ENCODE assay signal across 24 cellular contexts in the genomic region with DNA sequence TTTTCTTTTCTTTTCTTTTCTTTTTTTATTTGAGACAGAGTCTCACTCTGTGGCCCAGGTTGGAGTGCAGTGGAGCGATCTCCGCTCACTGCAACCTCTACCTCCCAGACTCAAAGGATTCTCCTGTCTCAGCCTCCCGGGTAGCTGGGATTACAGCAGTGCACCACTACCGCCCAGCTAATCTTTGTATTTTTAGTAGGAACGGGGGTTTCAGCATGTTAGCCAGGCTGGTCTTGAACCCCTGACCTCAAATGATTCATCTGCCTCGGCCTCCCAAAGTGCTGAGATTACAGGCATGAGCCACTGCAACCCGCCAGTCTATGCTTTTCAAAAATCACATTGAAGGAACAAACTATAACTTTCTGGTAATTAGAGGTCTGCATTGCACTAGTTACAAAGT. TPM values are rescaled to one million over a fixed set of nuclear protein-coding genes. Genes with fewer than 3 reads are reported as not detected.
A peak's percentile ranks its signal among the peaks of the same experiment; 100 is the strongest.
DNase-seq lines count a peak whose midpoint lies in the region; ATAC-seq and TF ChIP-seq lines count a peak whose summit lies in the region.
"Had no signal": no experiment of that assay in that cellular context is flagged by ENCODE, and none has a peak within 500 bp of the region (broad histone marks: within the 10 kb centered on the region; RNA-seq: fewer than 3 reads in every experiment).

No MANE protein-coding gene starts in this region.

- POLR2A ChIA-PET in SK-N-SH (lab: Yijun Ruan, JAX), result no interaction called here

- peaks cover 10 to 11% of the 10 kb centered on the region in 2 experiments for H3K4me1 ChIP-seq in SK-N-SH (ENCODE audit: control insufficient read depth in 1 of 2, insufficient read depth in 2 of 2, low read depth in 1 of 2, low read length in 1 of 2)
- peaks cover 9% of the 10 kb centered on the region for H3K4me1 ChIP-seq in hepatocyte (ENCODE audit: insufficient read depth)
- peaks cover 10% of the 10 kb centered on the region for H3K4me1 ChIP-seq in psoas muscle

- no peak for TF ChIP-seq RAD21 in SK-N-SH (IDR thresholded peaks at IDR 0.05; ENCODE audit: low read length)

- no peak overlapping the region for H3K4me3 ChIP-seq in SK-N-SH (ENCODE audit: low read depth in 2 of 2, low read length in 1 of 2)
- H3K4me3 ChIP-seq in hepatocyte, result no peak overlapping the region
- no peak overlapping the region for H3K4me3 ChIP-seq in psoas muscle
- H3K4me3 ChIP-seq: SJSA1 had no signal

- peaks cover 19% of the 10 kb centered on the region for H4K20me1 ChIP-seq in SK-N-SH (ENCODE audit: insufficient read depth)
- H4K20me1 ChIP-seq in hepatocyte (ENCODE audit: insufficient read depth, poor library complexity, severe bottlenecking), result peaks cover 10% of the 10 kb centered on the region

- no peaks in the 10 kb centered on the region for H3K36me3 Mint-ChIP-seq in type B pancreatic cell
- H3K36me3 Mint-ChIP-seq: CD4-positive, CD25-positive, alpha-beta regulatory T cell had no signal

- no peak for ATAC-seq in SK-N-SH treated with all-trans-retinoic acid at 6 μM for 48 hours
- no peak for ATAC-seq in psoas muscle
- no peak for ATAC-seq in HG03025 (IDR thresholded peaks at IDR 0.05; ENCODE audit: low FRiP score, unreplicated experiment)
- ATAC-seq: activated CD4-positive, alpha-beta T cell treated with anti-CD3 and anti-CD28 coated beads for 36 hours; effector memory CD8-positive, alpha-beta T cell had no signal

- H3K27me3 ChIP-seq in SK-N-SH (ENCODE audit: insufficient read depth), result no peaks in the 10 kb centered on the region
- no peaks in the 10 kb centered on the region for H3K27me3 ChIP-seq in hepatocyte
- no peaks in the 10 kb centered on the region for H3K27me3 ChIP-seq in psoas muscle (ENCODE audit: insufficient read depth in 3 of 3, low read length in 2 of 3)
- H3K27me3 ChIP-seq: SJSA1 had no signal

- H3K4me2 ChIP-seq in SK-N-SH (peak overlapping the region; percentile 81; the same call in 1 of the 2 replicates), hepatocyte (peak overlapping the region; percentile 83)

- no peak overlapping the region for H3K9ac ChIP-seq in SK-N-SH

- WGBS in SK-N-SH (ENCODE audit: low lambda C conversion rate), result 96% methylated on average over 7 of the region's 7 CpGs
- 95% methylated on average over 7 of the region's 7 CpGs for WGBS in hepatocyte (ENCODE audit: low lambda C conversion rate, missing lambda C conversion rate)
- 95 to 96% (median 95%) methylated on average over 7 of the region's 7 CpGs for WGBS in psoas muscle, 3 donors

- H3F3A ChIP-seq in SK-N-SH (replicated peaks; ENCODE audit: insufficient read depth), result peaks cover 7% of the 10 kb centered on the region

- H3K9me2 ChIP-seq in SK-N-SH (no peaks in the 10 kb centered on the region), hepatocyte (replicated peaks; ENCODE audit: insufficient read depth) (no peaks in the 10 kb centered on the region)

- no peak for TF ChIP-seq EP300 in SK-N-SH (IDR thresholded peaks at IDR 0.05; ENCODE audit: borderline replicate concordance in 1 of 2, low read depth in 1 of 2, low read length in 1 of 2)

- TF ChIP-seq CTCF in SK-N-SH (IDR thresholded peaks at IDR 0.05) (no peak), hepatocyte (IDR thresholded peaks at IDR 0.05; ENCODE audit: poor library complexity) (no peak), type B pancreatic cell (conservative IDR thresholded peaks at IDR 0.05) (no peak), psoas muscle (IDR thresholded peaks at IDR 0.05) (no peak)

- H3K79me2 ChIP-seq in SK-N-SH (ENCODE audit: insufficient read depth) (peaks cover 62% of the 10 kb centered on the region), hepatocyte (peaks cover 65% of the 10 kb centered on the region)

- H3K27me3 Mint-ChIP-seq in type B pancreatic cell, result no peaks in the 10 kb centered on the region

- H3K36me3 ChIP-seq in SK-N-SH (replicated peaks in 1 of 2; ENCODE audit: control insufficient read depth in 1 of 2, insufficient read depth in 2 of 2, low read length in 1 of 2) (no peaks in the 10 kb centered on the region), hepatocyte (replicated peaks; ENCODE audit: insufficient read depth, low read depth) (no peaks in the 10 kb centered on the region), psoas muscle (ENCODE audit: insufficient read depth in 1 of 2, low read depth in 1 of 2) (no peaks in the 10 kb centered on the region)

- no peak for DNase-seq in SK-N-SH
- DNase-seq in OCI-M1 (lab: John Stamatoyannopoulos, UW), result peak; percentile 61
- DNase-seq in hepatocyte (ENCODE audit: low spot score), result no peak
- DNase-seq in type B pancreatic cell (ENCODE audit: extremely low spot score, unreplicated experiment), result no peak
- no peak for DNase-seq in superior temporal gyrus (ENCODE audit: extremely low spot score)
- no peak for DNase-seq in psoas muscle
- DNase-seq: activated CD8-positive, alpha-beta memory T cell treated with anti-CD3 and anti-CD28 coated beads, Interleukin-2, amount 50 U/mL, for 4 hours; activated gamma-delta T cell treated with Interleukin-2 at 50 U/mL for 16 hours; amniotic stem cell; CD4-positive, CD25-positive, alpha-beta regulatory T cell; cerebellar nuclear complex; DMS79; effector memory CD8-positive, alpha-beta T cell; kidney; midbrain; NCI-H187; stimulated activated CD4-positive, alpha-beta T cell treated with anti-CD3 and anti-CD28 coated beads, Interleukin-4, amount 100 ng/mL, for 4 hours; stimulated activated CD8-positive, alpha-beta memory T cell treated with anti-CD3 and anti-CD28 coated beads, Interleukin-4, amount 100 ng/mL, for 48 hours; T-helper 9 cell had no signal

- H3K9me3 ChIP-seq in SK-N-SH, result peaks cover 11% of the 10 kb centered on the region; the same call in 1 of the 2 replicates
- no peaks in the 10 kb centered on the region for H3K9me3 ChIP-seq in hepatocyte (ENCODE audit: low read depth)
- no peaks in the 10 kb centered on the region for H3K9me3 ChIP-seq in psoas muscle
- H3K9me3 ChIP-seq: SJSA1 had no signal

- H3K9me3 Mint-ChIP-seq in type B pancreatic cell, result no peaks in the 10 kb centered on the region
- H3K9me3 Mint-ChIP-seq: CD4-positive, CD25-positive, alpha-beta regulatory T cell; effector memory CD8-positive, alpha-beta T cell had no signal

- H3K27ac ChIP-seq in SK-N-SH (ENCODE audit: low read depth in 2 of 2, low read length in 1 of 2), result no peak overlapping the region
- H3K27ac ChIP-seq in hepatocyte, result no peak overlapping the region
- no peak overlapping the region for H3K27ac ChIP-seq in psoas muscle
- H3K27ac ChIP-seq: 22Rv1, SJSA1 had no signal

- CTCF ChIA-PET in SK-N-SH (lab: Yijun Ruan, JAX), result interaction anchor here (0.6 to 2.5 kb wide), 4 partner anchors 14 to 185 kb away, joined by 3 to 10 read pairs (median 4); no protein-coding TSS in a partner anchor

- peaks cover 29% of the 10 kb centered on the region for H3K4me1 Mint-ChIP-seq in type B pancreatic cell (ENCODE audit: unreplicated experiment)

- no peak overlapping the region for H3K27ac Mint-ChIP-seq in type B pancreatic cell
- H3K27ac Mint-ChIP-seq: activated CD4-positive, alpha-beta T cell treated with anti-CD3 and anti-CD28 coated beads for 36 hours; effector memory CD8-positive, alpha-beta T cell had no signal

- peak overlapping the region; percentile 78 for H3K4me3 Mint-ChIP-seq in type B pancreatic cell
- H3K4me3 Mint-ChIP-seq: activated CD4-positive, alpha-beta T cell treated with anti-CD3 and anti-CD28 coated beads for 36 hours; effector memory CD8-positive, alpha-beta T cell had no signal

- H2AFZ ChIP-seq in SK-N-SH (ENCODE audit: low read depth), result no peak overlapping the region
- H2AFZ ChIP-seq in hepatocyte, result no peak overlapping the region

- intact Hi-C loops in psoas muscle (cut with DNase I), result no loop called here

TF ChIP-seq in SK-N-SH, 30 proteins besides CTCF, POLR2A, EP300 and RAD21:
- TF ChIP-seq, protein P1, sequence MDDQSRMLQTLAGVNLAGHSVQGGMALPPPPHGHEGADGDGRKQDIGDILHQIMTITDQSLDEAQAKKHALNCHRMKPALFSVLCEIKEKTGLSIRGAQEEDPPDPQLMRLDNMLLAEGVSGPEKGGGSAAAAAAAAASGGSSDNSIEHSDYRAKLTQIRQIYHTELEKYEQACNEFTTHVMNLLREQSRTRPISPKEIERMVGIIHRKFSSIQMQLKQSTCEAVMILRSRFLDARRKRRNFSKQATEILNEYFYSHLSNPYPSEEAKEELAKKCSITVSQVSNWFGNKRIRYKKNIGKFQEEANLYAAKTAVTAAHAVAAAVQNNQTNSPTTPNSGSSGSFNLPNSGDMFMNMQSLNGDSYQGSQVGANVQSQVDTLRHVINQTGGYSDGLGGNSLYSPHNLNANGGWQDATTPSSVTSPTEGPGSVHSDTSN (IDR thresholded peaks at IDR 0.05), result no peak
- no peak for TF ChIP-seq NFIC (IDR thresholded peaks at IDR 0.05; ENCODE audit: borderline replicate concordance)

TF ChIP-seq in SK-N-SH treated with all-trans-retinoic acid at 6 μM for 48 hours, 23 proteins besides CTCF, POLR2A, EP300 and RAD21 (continues in another document):
- TF ChIP-seq, protein P2, sequence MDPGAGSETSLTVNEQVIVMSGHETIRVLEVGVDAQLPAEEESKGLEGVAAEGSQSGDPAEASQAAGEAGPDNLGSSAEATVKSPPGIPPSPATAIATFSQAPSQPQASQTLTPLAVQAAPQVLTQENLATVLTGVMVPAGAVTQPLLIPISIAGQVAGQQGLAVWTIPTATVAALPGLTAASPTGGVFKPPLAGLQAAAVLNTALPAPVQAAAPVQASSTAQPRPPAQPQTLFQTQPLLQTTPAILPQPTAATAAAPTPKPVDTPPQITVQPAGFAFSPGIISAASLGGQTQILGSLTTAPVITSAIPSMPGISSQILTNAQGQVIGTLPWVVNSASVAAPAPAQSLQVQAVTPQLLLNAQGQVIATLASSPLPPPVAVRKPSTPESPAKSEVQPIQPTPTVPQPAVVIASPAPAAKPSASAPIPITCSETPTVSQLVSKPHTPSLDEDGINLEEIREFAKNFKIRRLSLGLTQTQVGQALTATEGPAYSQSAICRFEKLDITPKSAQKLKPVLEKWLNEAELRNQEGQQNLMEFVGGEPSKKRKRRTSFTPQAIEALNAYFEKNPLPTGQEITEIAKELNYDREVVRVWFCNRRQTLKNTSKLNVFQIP (CRISPR knock-in tag; IDR thresholded peaks at IDR 0.05; ENCODE audit: borderline replicate concordance, low read depth), result no peak
- no peak for TF ChIP-seq BACH2 (CRISPR knock-in tag; IDR thresholded peaks at IDR 0.05; ENCODE audit: borderline replicate concordance)
- TF ChIP-seq ZC3H10 (CRISPR knock-in tag; IDR thresholded peaks at IDR 0.05), result no peak
- TF ChIP-seq ZFP3 (CRISPR knock-in tag; IDR thresholded peaks at IDR 0.05), result no peak

RNA-seq across cellular contexts. Expression of a gene that starts 2.4 kb away (rescaled TPM):
- polyA plus RNA-seq in SK-N-SH (2012; rRNA removed) (8.2 and 8.9 TPM in 2 replicates), hepatocyte (12.0 and 14.9 TPM in 2 replicates), psoas muscle (1 to 10 TPM; 1.8 to 4.5 (median 2.4) TPM)
- 9.6 and 10.1 TPM in 2 replicates for polyA plus RNA-seq in SK-N-SH (2012; cell fraction: cytosol; rRNA removed)
- 11.3 and 12.2 TPM in 2 replicates for polyA plus RNA-seq in SK-N-SH (2012; cell fraction: nucleus; rRNA removed)
- total RNA-seq in hepatocyte (16.9 and 20.8 TPM in 2 replicates), type B pancreatic cell (ENCODE audit: low replicate concordance) (29.6 and 33.3 TPM in 2 replicates), psoas muscle (1 to 10 TPM; 2.8 to 5.4 (median 3.6) TPM)
